Comparison of ENCODE assay signal across 19 cellular contexts in genomic region chr14:58794993-58795762, GRCh38.
DNase-seq lines count a peak whose midpoint lies in the region; ATAC-seq, FAIRE-seq and TF ChIP-seq lines count a peak whose summit lies in the region.
"Had no signal": no experiment of that assay in that cellular context is flagged by ENCODE, and none has a peak within 500 bp of the region (broad histone marks: within the 10 kb centered on the region; RNA-seq: fewer than 3 reads in every experiment).

No MANE protein-coding gene starts in this region.

- no peak for TF ChIP-seq RAD21 in A549 (conservative IDR thresholded peaks at IDR 0.05 in 1 of 2, IDR thresholded peaks at IDR 0.05 in 1 of 2)

- H3K4me3 ChIP-seq in A549 (no peak overlapping the region), MM.1S (ENCODE audit: low read length) (no peak overlapping the region)
- H3K4me3 ChIP-seq: K562, SK-N-MC had no signal

- H3K9me2 ChIP-seq in MM.1S (replicated peaks; ENCODE audit: insufficient read depth, low read length) = no peaks in the 10 kb centered on the region

- CTCF ChIA-PET in A549 (lab: Yijun Ruan, JAX) = interaction anchor here (0.6 kb wide), 1 partner anchor 781 kb away, joined by 3 read pairs; no protein-coding TSS in a partner anchor

- H3K9me3 ChIP-seq in A549 (no peaks in the 10 kb centered on the region), MM.1S (replicated peaks; ENCODE audit: insufficient read depth, low read length) (no peaks in the 10 kb centered on the region)

- 67% methylated on average over 5 of the region's 5 CpGs for WGBS in A549 (ENCODE audit: missing lambda C conversion rate)

- intact Hi-C loops in left colon (cut with DNase I, micrococcal nuclease) = no loop called here

- TF ChIP-seq CTCF in A549 (IDR thresholded peaks at IDR 0.05) (no peak), MM.1S (IDR thresholded peaks at IDR 0.05; ENCODE audit: low read length) (no peak)

- POLR2A ChIA-PET in A549 (lab: Yijun Ruan, JAX) = no interaction called here

- 0 out of 2 replicates have a peak, but pooled peaks cover 5% of the 10 kb centered on the region for H3F3A ChIP-seq in MM.1S (ENCODE audit: insufficient read depth, low read length)

- peak overlapping the region; percentile 54; the same call in 2 of the 3 replicates for H3K4me2 ChIP-seq in A549
- no peak overlapping the region for H3K4me2 ChIP-seq in MM.1S (ENCODE audit: low read depth, low read length)

- no peak overlapping the region for H3K9ac ChIP-seq in MM.1S (ENCODE audit: low read length)

- TF ChIP-seq EP300 in A549 (IDR thresholded peaks at IDR 0.05) = no peak

- no peaks in the 10 kb centered on the region for H4K20me1 ChIP-seq in MM.1S (ENCODE audit: insufficient read depth, low read length)

- no peak for FAIRE-seq in A549 (lab: Jason Lieb, UNC)
- FAIRE-seq: G401.6, GM12891, K562 had no signal

- H2AFZ ChIP-seq in MM.1S (ENCODE audit: low read length) = no peak overlapping the region

- H3K79me2 ChIP-seq in MM.1S (ENCODE audit: low read length) = no peaks in the 10 kb centered on the region

- no peak for ATAC-seq in A549
- peak; percentile 23 for ATAC-seq in GM18867 (IDR thresholded peaks at IDR 0.05; ENCODE audit: unreplicated experiment)
- ATAC-seq in HG02588 (IDR thresholded peaks at IDR 0.05; ENCODE audit: unreplicated experiment) = peak; percentile 23
- peak; percentile 44 for ATAC-seq in left colon
- ATAC-seq: K562 had no signal

- no peaks in the 10 kb centered on the region for H3K27me3 ChIP-seq in MM.1S (replicated peaks; ENCODE audit: insufficient read depth, low read length)

- DNase-seq in A549 (ENCODE audit: low read depth in 1 of 2, low spot score in 1 of 2) (no peak), left colon (no peak), MM.1S (no peak), AG20443 (ENCODE audit: low spot score) (no peak), erythroblast (lab: John Stamatoyannopoulos, UW) (no peak), NCI-H187 (lab: John Stamatoyannopoulos, UW) (no peak)
- DNase-seq: CD4-positive, CD25-positive, alpha-beta regulatory T cell; COR-L47; H9; NCI-H1105; NK-92 treated with Interleukin-12 subunit alpha and Interleukin-12 subunit beta, amount 100 ng/mL, for 24 hours; SHP77 had no signal

- no peaks in the 10 kb centered on the region for H3K36me3 ChIP-seq in MM.1S (replicated peaks; ENCODE audit: insufficient read depth, low read length)

- peaks cover 30% of the 10 kb centered on the region for H3K4me1 ChIP-seq in A549
- peaks cover 15% of the 10 kb centered on the region; the same call in 1 of the 2 replicates for H3K4me1 ChIP-seq in MM.1S (ENCODE audit: low read length)

- TF ChIP-seq POLR2A in A549 (IDR thresholded peaks at IDR 0.05; ENCODE audit: low read length) (no peak), erythroblast (IDR thresholded peaks at IDR 0.05; ENCODE audit: low read length) (no peak)

- H3K27ac ChIP-seq in A549 (0 out of 6 replicates have a peak overlapping the region, but pooled peaks of 1 of the 2 experiments have one; percentile 19), MM.1S (ENCODE audit: low read length) (no peak overlapping the region)
- H3K27ac ChIP-seq: 22Rv1, SK-N-MC had no signal

TF ChIP-seq in A549, 52 proteins besides CTCF, POLR2A, EP300 and RAD21:
- no peak for TF ChIP-seq RARB (CRISPR knock-in tag; IDR thresholded peaks at IDR 0.05)
- no peak for TF ChIP-seq HOXA7 (CRISPR knock-in tag; IDR thresholded peaks at IDR 0.05)
- no peak for TF ChIP-seq SMC3 (IDR thresholded peaks at IDR 0.05)

Comparison
In these comparisons a context has a peak if more than half of its experiments do, and no peak if none do; other contexts are left out.
1. ATAC-seq: peak in GM18867 (single experiment), HG02588 (single experiment) and left colon (single experiment); none in A549 (0 of 2).